Comparison of ENCODE assay signal across 23 cellular contexts in genomic region chr1:235857756-235858155, GRCh38. TPM values are rescaled to one million over a fixed set of nuclear protein-coding genes. Genes with fewer than 3 reads are reported as not detected.
DNase-seq lines count a peak whose midpoint lies in the region; ATAC-seq and TF ChIP-seq lines count a peak whose summit lies in the region.
"Had no signal": no experiment of that assay in that cellular context is flagged by ENCODE, and none has a peak within 500 bp of the region (broad histone marks: within the 10 kb centered on the region; RNA-seq: fewer than 3 reads in every experiment).

No MANE protein-coding gene starts in this region.

- peak overlapping the region; percentile 56 to 74 for H3K4me3 Mint-ChIP-seq in activated T-cell treated with anti-CD3 and anti-CD28 coated beads, Interleukin-2, amount 50 U/mL, for 72 hours
- H3K4me3 Mint-ChIP-seq in stimulated activated naive CD8-positive, alpha-beta T cell treated with anti-CD3 and anti-CD28 coated beads, Interleukin-15, Interleukin-2, amounts not matched to agents 100 ng/mL and 50 ng/mL, for 24 hours, result peak overlapping the region; percentile 35
- H3K4me3 Mint-ChIP-seq: IgD-negative memory B cell; T-helper 1 cell treated with Interleukin-12 subunit alpha and Interleukin-12 subunit beta and Interleukin-4 antibody, amounts not matched to agents 30 μg/mL and 1 μg/mL, for 36 hours had no signal

- H3K36me3 Mint-ChIP-seq in activated T-cell treated with anti-CD3 and anti-CD28 coated beads, Interleukin-2, amount 50 U/mL, for 72 hours (ENCODE audit: insufficient read depth in 2 of 2), result no peaks in the 10 kb centered on the region
- peaks cover 25% of the 10 kb centered on the region for H3K36me3 Mint-ChIP-seq in stimulated activated naive CD8-positive, alpha-beta T cell treated with anti-CD3 and anti-CD28 coated beads, Interleukin-15, Interleukin-2, amounts not matched to agents 100 ng/mL and 50 ng/mL, for 24 hours (ENCODE audit: low read depth)
- H3K36me3 Mint-ChIP-seq: IgD-negative memory B cell had no signal

- intact Hi-C loops in mammary epithelial cell (cut with micrococcal nuclease), result no loop called here

- peaks cover 26% of the 10 kb centered on the region for H3K4me1 Mint-ChIP-seq in activated T-cell treated with anti-CD3 and anti-CD28 coated beads, Interleukin-2, amount 50 U/mL, for 72 hours (ENCODE audit: low read depth)
- H3K4me1 Mint-ChIP-seq in stimulated activated naive CD8-positive, alpha-beta T cell treated with anti-CD3 and anti-CD28 coated beads, Interleukin-15, Interleukin-2, amounts not matched to agents 100 ng/mL and 50 ng/mL, for 24 hours (ENCODE audit: low read depth), result no peaks in the 10 kb centered on the region

- no peak overlapping the region for H2AFZ ChIP-seq in mammary epithelial cell (ENCODE audit: low read depth, low read length)

- WGBS in mammary epithelial cell (ENCODE audit: low coverage, missing lambda C conversion rate), result 75% methylated on average over 2 of the region's 2 CpGs

- peak overlapping the region; percentile 59 for H3K27ac Mint-ChIP-seq in activated T-cell treated with anti-CD3 and anti-CD28 coated beads, Interleukin-2, amount 50 U/mL, for 72 hours
- H3K27ac Mint-ChIP-seq in stimulated activated naive CD8-positive, alpha-beta T cell treated with anti-CD3 and anti-CD28 coated beads, Interleukin-15, Interleukin-2, amounts not matched to agents 100 ng/mL and 50 ng/mL, for 24 hours, result peak overlapping the region; percentile 94
- H3K27ac Mint-ChIP-seq: IgD-negative memory B cell; T-helper 1 cell treated with Interleukin-12 subunit alpha and Interleukin-12 subunit beta and Interleukin-4 antibody, amounts not matched to agents 30 μg/mL and 1 μg/mL, for 36 hours had no signal

- no peaks in the 10 kb centered on the region for H3K27me3 ChIP-seq in mammary epithelial cell (ENCODE audit: insufficient read depth, low read length)
- H3K27me3 ChIP-seq: heart right ventricle, MG63, SJCRH30 had no signal

- no peak for DNase-seq in activated T-cell treated with anti-CD3 and anti-CD28 coated beads, Interleukin-2, amount 50 U/mL, for 72 hours
- DNase-seq in activated T-cell treated with anti-CD3 and anti-CD28 coated beads, Interleukin-2, amount 50 U/mL, for 1 hour, result no peak
- peak; percentile 35 for DNase-seq in HT1080 (ENCODE audit: low read depth)
- DNase-seq in mammary epithelial cell, result peak; percentile 12
- no peak for DNase-seq in G401 (ENCODE audit: low spot score)
- DNase-seq: amygdala; DMS 273 treated with DMSO at 0.1 percent for 48 hours; heart right ventricle; left colon; mesendoderm; MG63; NCI-H1417 treated with DMSO at 0.1 percent for 48 hours; NCI-H2171; NCI-H524 treated with DMSO at 0.1 percent for 48 hours; retina; SJCRH30; stimulated activated CD4-positive, alpha-beta T cell treated with anti-CD3 and anti-CD28 coated beads, Interleukin-12 subunit alpha, Interleukin-12 subunit beta, amount 100 ng/mL, for 4 hours had no signal

- dilution Hi-C loops in mammary epithelial cell (cut with HindIII; ENCODE audit: low sequenced_read_pairs), result loop anchor here (5.0 kb wide), 1 partner anchor 95 kb away; no protein-coding TSS in a partner anchor

- no peaks in the 10 kb centered on the region for H3K27me3 Mint-ChIP-seq in activated T-cell treated with anti-CD3 and anti-CD28 coated beads, Interleukin-2, amount 50 U/mL, for 72 hours (ENCODE audit: low read depth)
- no peaks in the 10 kb centered on the region for H3K27me3 Mint-ChIP-seq in stimulated activated naive CD8-positive, alpha-beta T cell treated with anti-CD3 and anti-CD28 coated beads, Interleukin-15, Interleukin-2, amounts not matched to agents 100 ng/mL and 50 ng/mL, for 24 hours
- H3K27me3 Mint-ChIP-seq: IgD-negative memory B cell had no signal

- CTCF ChIA-PET in mammary epithelial cell (lab: Charles Lee; ENCODE audit: low non-redundant PET), result no interaction called here

- peaks cover 77% of the 10 kb centered on the region for H3K79me2 ChIP-seq in mammary epithelial cell (ENCODE audit: insufficient read depth, low read length)

- H3K27ac ChIP-seq in mammary epithelial cell (ENCODE audit: insufficient read depth, low read depth, low read length), result no peak overlapping the region
- H3K27ac ChIP-seq: cardiac muscle cell, SJCRH30 had no signal

- H4K20me1 ChIP-seq in mammary epithelial cell (ENCODE audit: insufficient read depth, low read length), result no peaks in the 10 kb centered on the region

- no peaks in the 10 kb centered on the region for H3K36me3 ChIP-seq in mammary epithelial cell (ENCODE audit: insufficient read depth, low read length)
- H3K36me3 ChIP-seq: cardiac muscle cell, heart right ventricle, MG63, SJCRH30 had no signal

- in situ Hi-C loops in mammary epithelial cell (cut with MboI; ENCODE audit: low sequenced_read_pairs in 2 of 2), result no loop called here
- in situ Hi-C loops in G401 (cut with HindIII; ENCODE audit: low sequenced_read_pairs), result no loop called here

- H3K9me3 Mint-ChIP-seq in activated T-cell treated with anti-CD3 and anti-CD28 coated beads, Interleukin-2, amount 50 U/mL, for 72 hours, result no peaks in the 10 kb centered on the region
- no peaks in the 10 kb centered on the region for H3K9me3 Mint-ChIP-seq in stimulated activated naive CD8-positive, alpha-beta T cell treated with anti-CD3 and anti-CD28 coated beads, Interleukin-15, Interleukin-2, amounts not matched to agents 100 ng/mL and 50 ng/mL, for 24 hours
- H3K9me3 Mint-ChIP-seq: IgD-negative memory B cell had no signal

- H3K4me2 ChIP-seq in mammary epithelial cell (ENCODE audit: insufficient read depth, low read depth, low read length), result no peak overlapping the region

- no peak overlapping the region for H3K4me3 ChIP-seq in mammary epithelial cell (replicated peaks in 1 of 3; ENCODE audit: insufficient read depth in 1 of 3, low read depth in 2 of 3, low read length in 3 of 3)
- H3K4me3 ChIP-seq: cardiac muscle cell, heart right ventricle, MG63, SJCRH30 had no signal

- peak; percentile 19 to 39 for ATAC-seq in activated T-cell treated with anti-CD3 and anti-CD28 coated beads, Interleukin-2, amount 50 U/mL, for 72 hours (replicated peaks in 1 of 2)
- ATAC-seq in HG02970 (IDR thresholded peaks at IDR 0.05; ENCODE audit: low FRiP score, unreplicated experiment), result no peak
- ATAC-seq: heart right ventricle, left colon, Panc1 had no signal

- BruUV-seq in mammary epithelial cell (replicated peaks; lab: Mats Ljungman, UMichigan), result no TSS peak

- peaks cover under 1% of the 10 kb centered on the region for H3K4me1 ChIP-seq in mammary epithelial cell (ENCODE audit: insufficient read depth, low read length)
- H3K4me1 ChIP-seq: SJCRH30 had no signal

- H3K9me3 ChIP-seq in mammary epithelial cell (replicated peaks; ENCODE audit: insufficient read depth, low read length), result no peaks in the 10 kb centered on the region
- H3K9me3 ChIP-seq: heart right ventricle, MG63, SJCRH30 had no signal

- no peak overlapping the region for H3K9ac ChIP-seq in mammary epithelial cell (ENCODE audit: insufficient read depth, low read length)

- no peak for TF ChIP-seq CTCF in mammary epithelial cell (conservative IDR thresholded peaks at IDR 0.05 in 1 of 2, IDR thresholded peaks at IDR 0.05 in 1 of 2; ENCODE audit: extremely low read depth in 1 of 2, insufficient read depth in 1 of 2, low read depth in 1 of 2, low read length in 2 of 2)

RNA-seq across cellular contexts. Expression of gene LYST, which starts 8.9 kb away (rescaled TPM):
- total RNA-seq in activated T-cell treated with anti-CD3 and anti-CD28 coated beads, Interleukin-2, amount 50 U/mL, for 72 hours, result 10 to 100 TPM; 43.9 to 50.7 TPM
- total RNA-seq in HT1080 (2014; rRNA removed; shearing (Covaris generic)), result 5.4 and 5.7 TPM in 2 replicates
- 3.1 and 4.7 TPM in 2 replicates for polyA plus RNA-seq in HT1080 (2015; cell fraction: cytosol; rRNA removed)
- polyA plus RNA-seq in HT1080 (2015; cell fraction: nucleus; rRNA removed), result 12.8 and 15.5 TPM in 2 replicates
- total RNA-seq in mammary epithelial cell, result 10 to 100 TPM; 27.6 to 50.5 TPM
- polyA plus RNA-seq in mammary epithelial cell, result 6.1 TPM
- 53.0 TPM for polyA minus RNA-seq in mammary epithelial cell
- total RNA-seq in G401 (2014; rRNA removed; shearing (Covaris generic)), result 0.58 and 0.68 TPM in 2 replicates

Comparison
In these comparisons a context has a peak if more than half of its experiments do, and no peak if none do; other contexts are left out.
1. DNase-seq: peak in HT1080 (single experiment) and mammary epithelial cell (single experiment); none in activated T-cell treated with anti-CD3 and anti-CD28 coated beads, Interleukin-2, amount 50 U/mL, for 72 hours (0 of 2), activated T-cell treated with anti-CD3 and anti-CD28 coated beads, Interleukin-2, amount 50 U/mL, for 1 hour (single experiment) and G401 (single experiment).